ENCODE assay signal across 8 cellular contexts in the genomic region with DNA sequence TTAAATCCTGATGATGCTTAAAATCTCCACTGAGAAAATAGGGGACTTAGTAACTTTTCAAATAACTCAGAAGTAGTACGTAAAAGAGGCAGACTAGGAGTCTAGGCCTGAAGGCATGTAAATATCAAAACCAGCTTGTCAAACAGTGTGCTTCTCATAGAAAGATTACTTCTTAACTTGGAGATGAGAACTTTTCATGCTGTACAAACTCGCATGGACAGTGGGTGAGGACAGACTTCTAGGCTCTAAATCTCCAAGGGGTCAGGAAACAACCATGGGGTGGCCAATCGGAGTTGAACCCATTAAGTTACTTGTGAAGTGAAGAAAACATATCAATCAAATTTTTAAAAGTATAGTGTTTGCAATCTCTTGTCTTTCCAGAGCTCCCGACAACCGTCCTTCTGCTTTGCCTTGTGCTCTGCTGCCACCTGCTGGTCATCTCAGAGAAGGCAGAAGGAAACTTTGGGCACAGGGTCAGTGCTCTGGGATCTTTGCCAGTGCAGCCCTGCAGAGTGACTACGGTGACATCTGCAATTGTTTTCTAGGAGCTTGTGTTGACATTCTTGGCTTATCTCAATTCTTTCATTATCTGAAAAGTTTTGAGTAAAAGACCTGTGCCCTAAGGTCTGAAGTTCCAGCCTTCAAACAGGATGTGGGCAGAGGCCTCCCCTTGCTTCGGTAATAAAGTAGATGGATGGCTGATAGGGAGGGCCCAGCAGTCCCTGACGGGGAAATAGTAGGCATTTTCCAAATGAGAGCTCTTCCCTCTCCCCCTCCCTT.
A peak's percentile ranks its signal among the peaks of the same experiment; 100 is the strongest.
DNase-seq lines count a peak whose midpoint lies in the region; ATAC-seq and TF ChIP-seq lines count a peak whose summit lies in the region.

No MANE protein-coding gene starts in this region.

- DNase-seq in CD4-positive, alpha-beta memory T cell, result peak; percentile 54 to 75 (median 66)
- DNase-seq in HK-2 (ENCODE audit: unreplicated experiment) (peak; percentile 83), NOMO-1 treated with DMSO at 0.1 percent for 48 hours (lab: John Stamatoyannopoulos, UW; ENCODE audit: unreplicated experiment) (peak; percentile 65), epithelial cell of esophagus (ENCODE audit: low read depth) (peak; percentile 67), mucosa of gallbladder (ENCODE audit: low spot score) (peak; percentile 94)
- peak; percentile 25 for DNase-seq in activated CD8-positive, alpha-beta memory T cell treated with anti-CD3 and anti-CD28 coated beads, Interleukin-2, amount 50 U/mL, for 1 hour (ENCODE audit: extremely low read depth)
- peak; percentile 34 to 73 for DNase-seq in stimulated activated CD8-positive, alpha-beta memory T cell treated with anti-CD3 and anti-CD28 coated beads, Interleukin-4, amount 100 ng/mL, for 4 hours (ENCODE audit: low read depth in 2 of 2, low spot score in 1 of 2)

- no peak overlapping the region for H3K4me3 ChIP-seq in CD4-positive, alpha-beta memory T cell (ENCODE audit: low read length in 2 of 2)
- no peak overlapping the region for H3K4me3 ChIP-seq in epithelial cell of esophagus (ENCODE audit: low read length)

- H3K27ac ChIP-seq in CD4-positive, alpha-beta memory T cell (ENCODE audit: low read depth, low read length), result no peak overlapping the region

- H3K27ac Mint-ChIP-seq in CD4-positive, alpha-beta memory T cell, result no peak overlapping the region

- no peaks in the 10 kb centered on the region for H3K27me3 ChIP-seq in CD4-positive, alpha-beta memory T cell (ENCODE audit: insufficient read depth, low read length)

- H3K4me1 ChIP-seq in CD4-positive, alpha-beta memory T cell (ENCODE audit: insufficient read depth, low read length), result peaks cover 8% of the 10 kb centered on the region

- no peak overlapping the region for H3K4me3 Mint-ChIP-seq in CD4-positive, alpha-beta memory T cell

- ATAC-seq in GM19438 (IDR thresholded peaks at IDR 0.05; ENCODE audit: low read depth, unreplicated experiment), result peak; percentile 78

- H3K36me3 ChIP-seq in CD4-positive, alpha-beta memory T cell (ENCODE audit: insufficient read depth, low read length), result no peaks in the 10 kb centered on the region

- no peaks in the 10 kb centered on the region for H3K36me3 Mint-ChIP-seq in CD4-positive, alpha-beta memory T cell

- H3K9me3 Mint-ChIP-seq in CD4-positive, alpha-beta memory T cell, result no peaks in the 10 kb centered on the region

- CTCF ChIA-PET in CD4-positive, alpha-beta memory T cell (lab: Charles Lee; ENCODE audit: partially characterized antibody), result interaction anchor here (0.7 to 4.8 kb wide), 39 partner anchors 9 to 1419 kb away, joined by 3 to 43 read pairs (median 4); no protein-coding TSS in a partner anchor

- POLR2A ChIA-PET in CD4-positive, alpha-beta memory T cell (lab: Charles Lee; ENCODE audit: partially characterized antibody), result interaction anchor here (0.7 to 1.2 kb wide), 2 partner anchors 268 to 613 kb away, joined by 3 to 5 read pairs; a partner anchor contains a TSS

- intact Hi-C loops in CD4-positive, alpha-beta memory T cell (cut with micrococcal nuclease), result loop anchor here (1.0 to 10.0 kb wide), 7 partner anchors 256 to 1419 kb away; no protein-coding TSS in a partner anchor

- TF ChIP-seq CTCF in epithelial cell of esophagus (IDR thresholded peaks at IDR 0.05; ENCODE audit: insufficient read depth, low read depth, low read length, missing control alignments), result peak; percentile 97

- peaks cover 6 to 10% of the 10 kb centered on the region in 2 donors for H3K27me3 Mint-ChIP-seq in CD4-positive, alpha-beta memory T cell

- peaks cover 0 to 9% (median 4%) of the 10 kb centered on the region in 4 donors for H3K4me1 Mint-ChIP-seq in CD4-positive, alpha-beta memory T cell

- H3K9me3 ChIP-seq in CD4-positive, alpha-beta memory T cell (ENCODE audit: control insufficient read depth in 1 of 2, low read length in 2 of 2), result no peaks in the 10 kb centered on the region

Comparison
In these comparisons a context has a peak if more than half of its experiments do, and no peak if none do; other contexts are left out.
1. DNase-seq: peak in every context shown above with its lines; median percentile 94 in mucosa of gallbladder; 83 in HK-2; 67 in epithelial cell of esophagus; 66 in CD4-positive, alpha-beta memory T cell; 65 in NOMO-1 treated with DMSO at 0.1 percent for 48 hours; 54 in stimulated activated CD8-positive, alpha-beta memory T cell treated with anti-CD3 and anti-CD28 coated beads, Interleukin-4, amount 100 ng/mL, for 4 hours; 25 in activated CD8-positive, alpha-beta memory T cell treated with anti-CD3 and anti-CD28 coated beads, Interleukin-2, amount 50 U/mL, for 1 hour.